In the genomic region with DNA sequence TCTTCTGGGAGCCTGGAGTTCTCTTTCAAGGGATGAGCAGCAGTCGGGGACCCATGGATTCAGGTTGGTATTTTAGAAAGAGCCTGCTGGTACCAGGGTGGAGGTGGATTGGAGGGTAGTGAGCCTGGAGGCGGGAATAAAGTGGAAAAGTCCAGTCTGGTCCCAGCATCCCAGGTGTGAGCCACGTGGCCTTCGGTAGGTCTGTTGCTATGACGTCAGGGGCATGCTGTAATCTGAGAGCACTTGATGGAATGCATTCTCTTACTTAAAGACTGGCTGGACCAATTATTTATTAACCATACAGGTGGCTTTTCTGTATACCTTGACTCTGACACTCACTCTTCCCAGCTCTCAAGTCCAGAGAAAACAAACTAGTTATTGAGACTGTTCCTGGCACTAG, we compare ENCODE assay signal across 14 cellular contexts.
"Had no signal": no experiment of that assay in that cellular context is flagged by ENCODE, and none has a peak within 500 bp of the region (broad histone marks: within the 10 kb centered on the region; RNA-seq: fewer than 3 reads in every experiment).

No MANE protein-coding gene starts in this region.

- H3K79me2 ChIP-seq: parathyroid adenoma had no signal

- ATAC-seq: activated CD4-positive, CD25-positive, alpha-beta regulatory T cell treated with anti-CD3 and anti-CD28 coated beads, Interleukin-2, amount 50 U/mL, for 24 hours; esophagus mucosa; left lung had no signal

- H3K4me1 ChIP-seq: left lung, parathyroid adenoma had no signal

- H3K27me3 Mint-ChIP-seq: activated naive CD8-positive, alpha-beta T cell; memory B cell had no signal

- H3K9me3 ChIP-seq: left lung had no signal

- H3K9ac ChIP-seq: parathyroid adenoma had no signal

- H3K27ac ChIP-seq: brain microvascular endothelial cell, dorsolateral prefrontal cortex, left lung, parathyroid adenoma had no signal

- H3K4me3 Mint-ChIP-seq: activated naive CD8-positive, alpha-beta T cell; memory B cell; T-helper 2 cell treated with Interferon-gamma antibody and Interleukin-4, amounts not matched to agents 5 μg/mL and 100 μg/mL, for 36 hours had no signal

- H3K36me3 Mint-ChIP-seq: activated naive CD8-positive, alpha-beta T cell; memory B cell had no signal

- H3K4me3 ChIP-seq: dorsolateral prefrontal cortex, left lung, skin epidermis had no signal

- H3K4me1 Mint-ChIP-seq: memory B cell had no signal

- H3K9me3 Mint-ChIP-seq: T-helper 2 cell treated with Interferon-gamma antibody and Interleukin-4, amounts not matched to agents 5 μg/mL and 100 μg/mL, for 36 hours had no signal

- H3K27me3 ChIP-seq: brain microvascular endothelial cell, left lung had no signal

- H3K27ac Mint-ChIP-seq: activated naive CD8-positive, alpha-beta T cell; memory B cell; T-helper 2 cell treated with Interferon-gamma antibody and Interleukin-4, amounts not matched to agents 5 μg/mL and 100 μg/mL, for 36 hours had no signal

- H3K36me3 ChIP-seq: brain microvascular endothelial cell, left lung had no signal

- DNase-seq: activated T-cell treated with anti-CD3 and anti-CD28 coated beads, Interleukin-2, amount 50 U/mL, for 1 hour; amygdala; brain microvascular endothelial cell; dorsolateral prefrontal cortex; left lung; retina; stimulated activated CD4-positive, alpha-beta T cell treated with anti-CD3 and anti-CD28 coated beads, Interleukin-4, amount 100 ng/mL, for 4 hours had no signal

- H2AFZ ChIP-seq: parathyroid adenoma had no signal
